Comparison of ENCODE assay signal across 8 cellular contexts in the genomic region with DNA sequence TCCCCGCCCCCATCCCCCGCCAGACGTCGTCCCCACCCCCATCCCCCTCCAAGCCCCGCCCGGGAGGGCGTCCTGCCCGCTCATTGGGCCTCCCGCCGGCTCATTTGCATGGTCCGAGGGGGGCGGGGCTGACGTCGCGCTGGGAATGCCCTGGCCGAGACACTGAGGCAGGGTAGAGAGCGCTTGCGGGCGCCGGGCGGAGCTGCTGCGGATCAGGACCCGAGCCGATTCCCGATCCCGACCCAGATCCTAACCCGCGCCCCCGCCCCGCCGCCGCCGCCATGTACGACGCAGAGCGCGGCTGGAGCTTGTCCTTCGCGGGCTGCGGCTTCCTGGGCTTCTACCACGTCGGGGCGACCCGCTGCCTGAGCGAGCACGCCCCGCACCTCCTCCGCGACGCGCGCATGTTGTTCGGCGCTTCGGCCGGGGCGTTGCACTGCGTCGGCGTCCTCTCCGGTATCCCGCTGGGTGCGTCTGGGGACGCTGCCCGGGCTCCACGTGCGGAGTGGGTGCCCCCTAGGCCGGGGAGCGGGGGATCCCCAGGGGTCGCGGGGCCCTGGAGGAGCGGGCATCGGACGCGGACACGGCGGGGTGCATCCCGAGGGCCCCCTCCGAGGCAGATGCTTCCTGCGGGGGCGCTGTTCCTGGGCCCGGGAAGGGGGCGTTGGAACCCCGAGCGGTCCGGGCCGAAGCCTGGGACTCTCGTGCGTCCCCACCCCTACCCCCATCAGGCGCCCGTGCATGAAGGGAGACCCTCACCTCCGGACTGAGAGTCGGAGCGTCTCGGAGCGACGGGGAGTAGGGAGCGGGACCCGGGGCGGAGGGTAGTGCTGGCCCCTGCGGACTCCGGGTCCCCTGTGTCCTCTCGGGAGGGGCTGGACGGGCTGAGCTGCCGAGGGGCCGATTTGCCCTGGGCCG. TPM values are rescaled to one million over a fixed set of nuclear protein-coding genes. Genes with fewer than 3 reads are reported as not detected.
DNase-seq lines count a peak whose midpoint lies in the region; ATAC-seq and TF ChIP-seq lines count a peak whose summit lies in the region.

A gene with protein sequence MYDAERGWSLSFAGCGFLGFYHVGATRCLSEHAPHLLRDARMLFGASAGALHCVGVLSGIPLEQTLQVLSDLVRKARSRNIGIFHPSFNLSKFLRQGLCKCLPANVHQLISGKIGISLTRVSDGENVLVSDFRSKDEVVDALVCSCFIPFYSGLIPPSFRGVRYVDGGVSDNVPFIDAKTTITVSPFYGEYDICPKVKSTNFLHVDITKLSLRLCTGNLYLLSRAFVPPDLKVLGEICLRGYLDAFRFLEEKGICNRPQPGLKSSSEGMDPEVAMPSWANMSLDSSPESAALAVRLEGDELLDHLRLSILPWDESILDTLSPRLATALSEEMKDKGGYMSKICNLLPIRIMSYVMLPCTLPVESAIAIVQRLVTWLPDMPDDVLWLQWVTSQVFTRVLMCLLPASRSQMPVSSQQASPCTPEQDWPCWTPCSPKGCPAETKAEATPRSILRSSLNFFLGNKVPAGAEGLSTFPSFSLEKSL (plus strand): TSS at position 175 of the 918 bp plus-strand sequence. CDS start 107 bp downstream, at position 282.

- H3K4me1 Mint-ChIP-seq in activated B cell treated with CpG ODN at 0.5 μM for 24 hours = peaks cover 6% of the 10 kb centered on the region

- BruUV-seq in mammary epithelial cell (replicated peaks; lab: Mats Ljungman, UMichigan) = no TSS peak

- POLR2A ChIA-PET in activated B cell treated with CpG ODN at 0.5 μM for 24 hours (lab: Charles Lee) = interaction anchor here (1.3 kb wide), 1 partner anchor 31 kb away, joined by 3 read pairs; the partner anchor contains the start of gene SAMM50

- H3K9me3 ChIP-seq in mammary epithelial cell (replicated peaks; ENCODE audit: insufficient read depth, low read length) (no peaks in the 10 kb centered on the region), skeletal muscle satellite cell (replicated peaks; ENCODE audit: low read length) (no peaks in the 10 kb centered on the region)

- H2AFZ ChIP-seq in mammary epithelial cell (ENCODE audit: low read depth, low read length) = peak within 1 kb of the TSS; percentile 89

- peak within 1 kb of the TSS; percentile 46 for H3K27ac Mint-ChIP-seq in activated B cell treated with CpG ODN at 0.5 μM for 24 hours

- no peak within 1 kb of the TSS for H3K27ac ChIP-seq in mammary epithelial cell (ENCODE audit: insufficient read depth, low read depth, low read length)

- H3K36me3 ChIP-seq in mammary epithelial cell (ENCODE audit: insufficient read depth, low read length) (peaks cover 4% of the 10 kb centered on the region), skeletal muscle satellite cell (ENCODE audit: insufficient read depth, low read length) (peaks cover 10% of the 10 kb centered on the region)

- H3K79me2 ChIP-seq in mammary epithelial cell (ENCODE audit: insufficient read depth, low read length) = peaks cover 26% of the 10 kb centered on the region

- ATAC-seq in activated B cell treated with CpG ODN at 0.5 μM for 24 hours (ENCODE audit: low read depth) = peak; percentile 85
- no peak for ATAC-seq in HG03025 (IDR thresholded peaks at IDR 0.05; ENCODE audit: low FRiP score, unreplicated experiment)
- no peak for ATAC-seq in GM21717 (IDR thresholded peaks at IDR 0.05; ENCODE audit: unreplicated experiment)

- H4K20me1 ChIP-seq in mammary epithelial cell (ENCODE audit: insufficient read depth, low read length) = no peaks in the 10 kb centered on the region

- TF ChIP-seq CTCF in activated B cell treated with CpG ODN at 0.5 μM for 24 hours (IDR thresholded peaks at IDR 0.05) (no peak), mammary epithelial cell (conservative IDR thresholded peaks at IDR 0.05 in 1 of 2, IDR thresholded peaks at IDR 0.05 in 1 of 2; ENCODE audit: extremely low read depth in 1 of 2, insufficient read depth in 1 of 2, low read depth in 1 of 2, low read length in 2 of 2) (peak in 1 of 2 donors; percentile 18)

- intact Hi-C loops in activated B cell treated with CpG ODN at 0.5 μM for 24 hours (cut with micrococcal nuclease) = loop anchor here (1.0 kb wide), 1 partner anchor 31 kb away; the partner anchor contains the start of gene SAMM50
- intact Hi-C loops in mammary epithelial cell (cut with micrococcal nuclease) = no loop called here

- in situ Hi-C loops in mammary epithelial cell (cut with MboI; ENCODE audit: low sequenced_read_pairs in 2 of 2) = no loop called here

- no peaks in the 10 kb centered on the region for H3K9me3 Mint-ChIP-seq in activated B cell treated with CpG ODN at 0.5 μM for 24 hours

- WGBS in mammary epithelial cell (ENCODE audit: low coverage, missing lambda C conversion rate) = 47% methylated on average over 9 of the region's 107 CpGs

- H3K4me3 ChIP-seq in mammary epithelial cell (replicated peaks in 1 of 3; ENCODE audit: insufficient read depth in 1 of 3, low read depth in 2 of 3, low read length in 3 of 3) (peak within 1 kb of the TSS; percentile 48 to 73 (median 70)), skeletal muscle satellite cell (ENCODE audit: low read length) (peak within 1 kb of the TSS; percentile 86)

- H3K4me2 ChIP-seq in mammary epithelial cell (ENCODE audit: insufficient read depth, low read depth, low read length) = peak within 1 kb of the TSS; percentile 95
- peak within 1 kb of the TSS; percentile 88 for H3K4me2 ChIP-seq in skeletal muscle satellite cell (ENCODE audit: low read length)

- peak; percentile 18 for TF ChIP-seq POLR2A in GM15510 (IDR thresholded peaks at IDR 0.05; ENCODE audit: borderline replicate concordance, extremely low read depth, insufficient read length)

- CTCF ChIA-PET in activated B cell treated with CpG ODN at 0.5 μM for 24 hours (lab: Charles Lee) = interaction anchor here (1.2 kb wide), 1 partner anchor 69 kb away, joined by 3 read pairs; no protein-coding TSS in a partner anchor
- CTCF ChIA-PET in mammary epithelial cell (lab: Charles Lee; ENCODE audit: low non-redundant PET) = no interaction called here

- no peaks in the 10 kb centered on the region for H3K36me3 Mint-ChIP-seq in activated B cell treated with CpG ODN at 0.5 μM for 24 hours (ENCODE audit: low read depth)

- dilution Hi-C loops in mammary epithelial cell (cut with HindIII; ENCODE audit: low sequenced_read_pairs) = no loop called here

- peak within 1 kb of the TSS; percentile 31 for H3K9ac ChIP-seq in mammary epithelial cell (ENCODE audit: insufficient read depth, low read length)
- H3K9ac ChIP-seq in skeletal muscle satellite cell (ENCODE audit: low read depth, low read length) = peak within 1 kb of the TSS; percentile 77

- DNase-seq in NCI-H2171 (lab: John Stamatoyannopoulos, UW) (peak; percentile 93), activated B cell treated with CpG ODN at 0.5 μM for 24 hours (peak; percentile 60), mammary epithelial cell (peak; percentile 80), iPS-NIHi11 (ENCODE audit: low spot score) (peak; percentile 98)

- H3K27me3 Mint-ChIP-seq in activated B cell treated with CpG ODN at 0.5 μM for 24 hours = peaks cover 30% of the 10 kb centered on the region

- H3K4me1 ChIP-seq in mammary epithelial cell (ENCODE audit: insufficient read depth, low read length) (peaks cover 58% of the 10 kb centered on the region), skeletal muscle satellite cell (ENCODE audit: control insufficient read depth, insufficient read depth, low read length) (peaks cover 51% of the 10 kb centered on the region)

- H3K27me3 ChIP-seq in mammary epithelial cell (ENCODE audit: insufficient read depth, low read length) (no peaks in the 10 kb centered on the region), skeletal muscle satellite cell (ENCODE audit: control insufficient read depth, insufficient read depth, low read length) (no peaks in the 10 kb centered on the region)

- peak within 1 kb of the TSS; percentile 88 for H3K4me3 Mint-ChIP-seq in activated B cell treated with CpG ODN at 0.5 μM for 24 hours

RNA-seq across cellular contexts. Expression of the gene that starts here (rescaled TPM):
- total RNA-seq in activated B cell treated with CpG ODN at 0.5 μM for 24 hours (0.33 TPM in 1 of 2 replicates, not detected in the other), mammary epithelial cell (10 to 100 TPM in 1 of 2 donors, 1 to 10 TPM in 1; 6.2 to 13.2 TPM)
- 9.2 TPM for polyA plus RNA-seq in mammary epithelial cell
- polyA minus RNA-seq in mammary epithelial cell = 48.0 TPM
- 1.5 and 2.4 TPM in 2 replicates for total RNA-seq in skeletal muscle satellite cell (2012; rRNA removed)

Comparison
In these comparisons a context has a peak if more than half of its experiments do, and no peak if none do; other contexts are left out.
1. Peak in DNase-seq and ATAC-seq in activated B cell treated with CpG ODN at 0.5 μM for 24 hours; RNA of the gene not detected or under 1 TPM.